ENCODE assay signal across 20 cellular contexts in genomic region chr18:62398291-62398690, GRCh38.
DNase-seq lines count a peak whose midpoint lies in the region; ATAC-seq, FAIRE-seq and TF ChIP-seq lines count a peak whose summit lies in the region.
"Had no signal": no experiment of that assay in that cellular context is flagged by ENCODE, and none has a peak within 500 bp of the region (broad histone marks: within the 10 kb centered on the region; RNA-seq: fewer than 3 reads in every experiment).

No MANE protein-coding gene starts in this region.

- CTCF ChIA-PET in IMR-90 (lab: Yijun Ruan, JAX): no interaction called here

- H4K8ac ChIP-seq in IMR-90 (ENCODE audit: low read depth in 2 of 2, low read length in 2 of 2): no peak overlapping the region

- no peak overlapping the region for H3K23ac ChIP-seq in IMR-90 (ENCODE audit: low read depth, low read length)

- H3K36me3 Mint-ChIP-seq in natural killer cell treated with Interleukin-12 subunit alpha and Interleukin-12 subunit beta and Interleukin-15 and Interleukin-18, amount 100 ng/mL, for 72 hours: no peaks in the 10 kb centered on the region
- no peaks in the 10 kb centered on the region for H3K36me3 Mint-ChIP-seq in natural killer cell
- H3K36me3 Mint-ChIP-seq: CD4-positive, CD25-positive, alpha-beta regulatory T cell; CD8-positive, alpha-beta T cell had no signal

- intact Hi-C loops in natural killer cell (cut with micrococcal nuclease) (no loop called here), IMR-90 (cut with micrococcal nuclease) (no loop called here)

- no peaks in the 10 kb centered on the region for H3K9me3 Mint-ChIP-seq in natural killer cell treated with Interleukin-12 subunit alpha and Interleukin-12 subunit beta and Interleukin-15 and Interleukin-18, amount 100 ng/mL, for 72 hours
- no peaks in the 10 kb centered on the region for H3K9me3 Mint-ChIP-seq in natural killer cell
- H3K9me3 Mint-ChIP-seq: CD8-positive, alpha-beta T cell had no signal

- POLR2A ChIA-PET in IMR-90 (lab: Charles Lee; ENCODE audit: unreplicated experiment): no interaction called here

- no peaks in the 10 kb centered on the region for H3K9me1 ChIP-seq in IMR-90 (ENCODE audit: insufficient read depth, low read length)

- no peak overlapping the region for H2BK15ac ChIP-seq in IMR-90 (ENCODE audit: low read depth, low read length)

- no peak overlapping the region for H4K91ac ChIP-seq in IMR-90 (ENCODE audit: insufficient read depth, low read depth, low read length)

- H3K4ac ChIP-seq in IMR-90 (ENCODE audit: low read depth, low read length): no peak overlapping the region

- H3K27ac ChIP-seq in IMR-90 (ENCODE audit: insufficient read depth, low read length): no peak overlapping the region
- H3K27ac ChIP-seq: BLaER1, C4-2B had no signal

- no peak overlapping the region for H2AFZ ChIP-seq in IMR-90 (replicated peaks; ENCODE audit: low read length, poor library complexity)

- TF ChIP-seq POLR2A in IMR-90 (IDR thresholded peaks at IDR 0.05; ENCODE audit: low read depth, low read length): no peak

- no peak overlapping the region for H3K18ac ChIP-seq in IMR-90 (ENCODE audit: low read depth, low read length)

- DNase-seq in natural killer cell treated with Interleukin-12 subunit alpha and Interleukin-12 subunit beta and Interleukin-15 and Interleukin-18, amount 100 ng/mL, for 72 hours (ENCODE audit: low spot score): no peak
- DNase-seq in natural killer cell (no peak), IMR-90 (no peak), bronchial epithelial cell (ENCODE audit: low read depth) (no peak), ureter (ENCODE audit: low spot score) (no peak)
- no peak for DNase-seq in stimulated activated CD4-positive, alpha-beta T cell treated with anti-CD3 and anti-CD28 coated beads, Interleukin-2, amount 100 ng/mL, for 24 hours
- DNase-seq: Caco-2; CD4-positive, CD25-positive, alpha-beta regulatory T cell; CD8-positive, alpha-beta T cell; DMS153; DND-41; GOT3; H7; HCEC 1CT had no signal

- no peaks in the 10 kb centered on the region for H3K9me3 ChIP-seq in IMR-90 (ENCODE audit: control insufficient read depth, insufficient read depth, low read length)
- H3K9me3 ChIP-seq: Caco-2 had no signal

- no peak overlapping the region for H2AK9ac ChIP-seq in IMR-90 (replicated peaks; ENCODE audit: low read depth, low read length, poor library complexity)

- H4K20me1 ChIP-seq in IMR-90 (ENCODE audit: insufficient read depth, low read length): no peaks in the 10 kb centered on the region
- H4K20me1 ChIP-seq: BLaER1 had no signal

- no peak overlapping the region for H2BK5ac ChIP-seq in IMR-90 (ENCODE audit: low read depth, low read length, poor library complexity, severe bottlenecking)

- H3K27ac Mint-ChIP-seq in natural killer cell treated with Interleukin-12 subunit alpha and Interleukin-12 subunit beta and Interleukin-15 and Interleukin-18, amount 100 ng/mL, for 72 hours: peak overlapping the region in 1 of 2 donors; percentile 47
- H3K27ac Mint-ChIP-seq in natural killer cell: no peak overlapping the region
- H3K27ac Mint-ChIP-seq: B cell; CD4-positive, CD25-positive, alpha-beta regulatory T cell; CD8-positive, alpha-beta T cell had no signal

- H3K4me3 ChIP-seq in IMR-90 (ENCODE audit: insufficient read depth, low read depth, low read length) (no peak overlapping the region), bronchial epithelial cell (ENCODE audit: low read depth, low read length) (no peak overlapping the region)
- H3K4me3 ChIP-seq: BLaER1 had no signal

- FAIRE-seq in bronchial epithelial cell (lab: Jason Lieb, UNC): peak; percentile 40
- FAIRE-seq: G401.6, GM19239 had no signal

- dilution Hi-C loops in IMR-90 (cut with HindIII; ENCODE audit: low sequenced_read_pairs, unreplicated experiment): no loop called here

- no peaks in the 10 kb centered on the region for H3K79me1 ChIP-seq in IMR-90 (ENCODE audit: low read depth in 1 of 2, low read length in 2 of 2)

- ATAC-seq in natural killer cell treated with Interleukin-12 subunit alpha and Interleukin-12 subunit beta and Interleukin-15 and Interleukin-18, amount 100 ng/mL, for 72 hours: no peak
- ATAC-seq in natural killer cell (no peak), IMR-90 (ENCODE audit: low read depth) (no peak), GM19452 (IDR thresholded peaks at IDR 0.05; ENCODE audit: unreplicated experiment) (no peak)
- ATAC-seq: CD8-positive, alpha-beta T cell had no signal

- no TSS peak for BruUV-seq in IMR-90 (replicated peaks; lab: Mats Ljungman, UMichigan)

- no peak overlapping the region for H3K4me2 ChIP-seq in IMR-90 (ENCODE audit: low read depth, low read length)
- H3K4me2 ChIP-seq: BLaER1 had no signal

- in situ Hi-C loops in IMR-90 (cut with MboI; ENCODE audit: low sequenced_read_pairs): no loop called here

- 85% methylated on average over 4 of the region's 6 CpGs; no CpG with 5 or more reads in 1 of the 2 experiments for WGBS in IMR-90 (ENCODE audit: extremely low coverage in 2 of 2, insufficient read length in 1 of 2), 2 experiments

- no peak overlapping the region for H3K56ac ChIP-seq in IMR-90 (ENCODE audit: extremely low read depth, insufficient read depth, low read length)

- H3K9ac ChIP-seq in IMR-90 (ENCODE audit: low read depth, low read length): no peak overlapping the region
- H3K9ac ChIP-seq: BLaER1 had no signal

- H3K36me3 ChIP-seq in IMR-90 (ENCODE audit: control insufficient read depth, insufficient read depth, low read length): no peaks in the 10 kb centered on the region
- no peaks in the 10 kb centered on the region for H3K36me3 ChIP-seq in bronchial epithelial cell (ENCODE audit: control insufficient read depth, insufficient read depth, low read length)
- H3K36me3 ChIP-seq: BLaER1 had no signal

- no peak overlapping the region for H3K14ac ChIP-seq in IMR-90 (replicated peaks; ENCODE audit: low read depth, low read length)

- H4K5ac ChIP-seq in IMR-90 (ENCODE audit: low read depth, low read length): no peak overlapping the region

- H3K4me3 Mint-ChIP-seq in natural killer cell treated with Interleukin-12 subunit alpha and Interleukin-12 subunit beta and Interleukin-15 and Interleukin-18, amount 100 ng/mL, for 72 hours: peak overlapping the region; percentile 16
- no peak overlapping the region for H3K4me3 Mint-ChIP-seq in natural killer cell
- H3K4me3 Mint-ChIP-seq: B cell; CD4-positive, CD25-positive, alpha-beta regulatory T cell; CD8-positive, alpha-beta T cell had no signal

- no peak overlapping the region for H2AK5ac ChIP-seq in IMR-90 (ENCODE audit: low read depth, low read length)

- H3K4me1 ChIP-seq in IMR-90 (ENCODE audit: control insufficient read depth, insufficient read depth, low read length): no peaks in the 10 kb centered on the region
- H3K4me1 ChIP-seq: Caco-2 had no signal

- no peak for TF ChIP-seq CTCF in natural killer cell (IDR thresholded peaks at IDR 0.05)
- TF ChIP-seq CTCF in IMR-90 (conservative IDR thresholded peaks at IDR 0.05; ENCODE audit: low read depth, low read length): no peak
- TF ChIP-seq CTCF in bronchial epithelial cell (IDR thresholded peaks at IDR 0.05; ENCODE audit: insufficient read depth, low read length, severe bottlenecking): no peak

- H3K27me3 ChIP-seq in IMR-90 (ENCODE audit: control insufficient read depth, insufficient read depth, low read length) (peaks cover 18% of the 10 kb centered on the region), bronchial epithelial cell (ENCODE audit: control insufficient read depth, insufficient read depth, low read length) (no peaks in the 10 kb centered on the region)
- H3K27me3 ChIP-seq: BLaER1 had no signal

- no peak overlapping the region for H2BK20ac ChIP-seq in IMR-90 (ENCODE audit: low read depth, low read length)

- H2BK120ac ChIP-seq in IMR-90 (ENCODE audit: low read depth, low read length): no peak overlapping the region

- H3K4me1 Mint-ChIP-seq in natural killer cell treated with Interleukin-12 subunit alpha and Interleukin-12 subunit beta and Interleukin-15 and Interleukin-18, amount 100 ng/mL, for 72 hours (ENCODE audit: low read depth in 2 of 2): peaks cover 9 to 16% of the 10 kb centered on the region in 2 donors
- peaks cover 0 to 5% of the 10 kb centered on the region in 2 donors for H3K4me1 Mint-ChIP-seq in natural killer cell
- H3K4me1 Mint-ChIP-seq: CD4-positive, CD25-positive, alpha-beta regulatory T cell had no signal

- TF ChIP-seq RAD21 in IMR-90 (IDR thresholded peaks at IDR 0.05; ENCODE audit: low read length): no peak

- peaks cover 0 to 2% of the 10 kb centered on the region in 2 donors for H3K27me3 Mint-ChIP-seq in natural killer cell treated with Interleukin-12 subunit alpha and Interleukin-12 subunit beta and Interleukin-15 and Interleukin-18, amount 100 ng/mL, for 72 hours
- no peaks in the 10 kb centered on the region for H3K27me3 Mint-ChIP-seq in natural killer cell (ENCODE audit: low read depth in 2 of 2)

TF ChIP-seq in IMR-90, 13 proteins besides CTCF, POLR2A, EP300 and RAD21:
- TF ChIP-seq RCOR1 (IDR thresholded peaks at IDR 0.05; ENCODE audit: insufficient replicate concordance, low read length): no peak
- peak; percentile 46 for TF ChIP-seq MAFK (IDR thresholded peaks at IDR 0.05; ENCODE audit: low read depth, low read length)
